ENCODE assay signal across 1 cellular context in genomic region chr2:55760125-55760524, GRCh38.
TF ChIP-seq lines count a peak whose summit lies in the region.

No MANE protein-coding gene starts in this region.

TF ChIP-seq in GM23338, 12 proteins besides CTCF, POLR2A, EP300 and RAD21 (continued from another document):
- TF ChIP-seq, protein P1, sequence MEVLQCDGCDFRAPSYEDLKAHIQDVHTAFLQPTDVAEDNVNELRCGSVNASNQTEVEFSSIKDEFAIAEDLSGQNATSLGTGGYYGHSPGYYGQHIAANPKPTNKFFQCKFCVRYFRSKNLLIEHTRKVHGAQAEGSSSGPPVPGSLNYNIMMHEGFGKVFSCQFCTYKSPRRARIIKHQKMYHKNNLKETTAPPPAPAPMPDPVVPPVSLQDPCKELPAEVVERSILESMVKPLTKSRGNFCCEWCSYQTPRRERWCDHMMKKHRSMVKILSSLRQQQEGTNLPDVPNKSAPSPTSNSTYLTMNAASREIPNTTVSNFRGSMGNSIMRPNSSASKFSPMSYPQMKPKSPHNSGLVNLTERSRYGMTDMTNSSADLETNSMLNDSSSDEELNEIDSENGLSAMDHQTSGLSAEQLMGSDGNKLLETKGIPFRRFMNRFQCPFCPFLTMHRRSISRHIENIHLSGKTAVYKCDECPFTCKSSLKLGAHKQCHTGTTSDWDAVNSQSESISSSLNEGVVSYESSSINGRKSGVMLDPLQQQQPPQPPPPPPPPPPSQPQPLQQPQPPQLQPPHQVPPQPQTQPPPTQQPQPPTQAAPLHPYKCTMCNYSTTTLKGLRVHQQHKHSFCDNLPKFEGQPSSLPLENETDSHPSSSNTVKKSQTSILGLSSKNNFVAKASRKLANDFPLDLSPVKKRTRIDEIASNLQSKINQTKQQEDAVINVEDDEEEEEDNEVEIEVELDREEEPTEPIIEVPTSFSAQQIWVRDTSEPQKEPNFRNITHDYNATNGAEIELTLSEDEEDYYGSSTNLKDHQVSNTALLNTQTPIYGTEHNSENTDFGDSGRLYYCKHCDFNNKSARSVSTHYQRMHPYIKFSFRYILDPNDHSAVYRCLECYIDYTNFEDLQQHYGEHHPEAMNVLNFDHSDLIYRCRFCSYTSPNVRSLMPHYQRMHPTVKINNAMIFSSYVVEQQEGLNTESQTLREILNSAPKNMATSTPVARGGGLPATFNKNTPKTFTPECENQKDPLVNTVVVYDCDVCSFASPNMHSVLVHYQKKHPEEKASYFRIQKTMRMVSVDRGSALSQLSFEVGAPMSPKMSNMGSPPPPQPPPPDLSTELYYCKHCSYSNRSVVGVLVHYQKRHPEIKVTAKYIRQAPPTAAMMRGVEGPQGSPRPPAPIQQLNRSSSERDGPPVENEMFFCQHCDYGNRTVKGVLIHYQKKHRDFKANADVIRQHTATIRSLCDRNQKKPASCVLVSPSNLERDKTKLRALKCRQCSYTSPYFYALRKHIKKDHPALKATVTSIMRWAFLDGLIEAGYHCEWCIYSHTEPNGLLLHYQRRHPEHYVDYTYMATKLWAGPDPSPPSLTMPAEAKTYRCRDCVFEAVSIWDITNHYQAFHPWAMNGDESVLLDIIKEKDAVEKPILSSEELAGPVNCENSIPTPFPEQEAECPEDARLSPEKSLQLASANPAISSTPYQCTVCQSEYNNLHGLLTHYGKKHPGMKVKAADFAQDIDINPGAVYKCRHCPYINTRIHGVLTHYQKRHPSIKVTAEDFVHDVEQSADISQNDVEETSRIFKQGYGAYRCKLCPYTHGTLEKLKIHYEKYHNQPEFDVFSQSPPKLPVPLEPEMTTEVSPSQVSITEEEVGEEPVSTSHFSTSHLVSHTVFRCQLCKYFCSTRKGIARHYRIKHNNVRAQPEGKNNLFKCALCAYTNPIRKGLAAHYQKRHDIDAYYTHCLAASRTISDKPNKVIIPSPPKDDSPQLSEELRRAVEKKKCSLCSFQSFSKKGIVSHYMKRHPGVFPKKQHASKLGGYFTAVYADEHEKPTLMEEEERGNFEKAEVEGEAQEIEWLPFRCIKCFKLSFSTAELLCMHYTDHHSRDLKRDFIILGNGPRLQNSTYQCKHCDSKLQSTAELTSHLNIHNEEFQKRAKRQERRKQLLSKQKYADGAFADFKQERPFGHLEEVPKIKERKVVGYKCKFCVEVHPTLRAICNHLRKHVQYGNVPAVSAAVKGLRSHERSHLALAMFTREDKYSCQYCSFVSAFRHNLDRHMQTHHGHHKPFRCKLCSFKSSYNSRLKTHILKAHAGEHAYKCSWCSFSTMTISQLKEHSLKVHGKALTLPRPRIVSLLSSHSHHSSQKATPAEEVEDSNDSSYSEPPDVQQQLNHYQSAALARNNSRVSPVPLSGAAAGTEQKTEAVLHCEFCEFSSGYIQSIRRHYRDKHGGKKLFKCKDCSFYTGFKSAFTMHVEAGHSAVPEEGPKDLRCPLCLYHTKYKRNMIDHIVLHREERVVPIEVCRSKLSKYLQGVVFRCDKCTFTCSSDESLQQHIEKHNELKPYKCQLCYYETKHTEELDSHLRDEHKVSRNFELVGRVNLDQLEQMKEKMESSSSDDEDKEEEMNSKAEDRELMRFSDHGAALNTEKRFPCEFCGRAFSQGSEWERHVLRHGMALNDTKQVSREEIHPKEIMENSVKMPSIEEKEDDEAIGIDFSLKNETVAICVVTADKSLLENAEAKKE (CRISPR knock-in tag; IDR thresholded peaks at IDR 0.05) = no peak
- TF ChIP-seq EZH2phosphoT487 (IDR thresholded peaks at IDR 0.05; ENCODE audit: unreplicated experiment) = no peak
